1 cellular context compared by ENCODE assay signal in the genomic region with DNA sequence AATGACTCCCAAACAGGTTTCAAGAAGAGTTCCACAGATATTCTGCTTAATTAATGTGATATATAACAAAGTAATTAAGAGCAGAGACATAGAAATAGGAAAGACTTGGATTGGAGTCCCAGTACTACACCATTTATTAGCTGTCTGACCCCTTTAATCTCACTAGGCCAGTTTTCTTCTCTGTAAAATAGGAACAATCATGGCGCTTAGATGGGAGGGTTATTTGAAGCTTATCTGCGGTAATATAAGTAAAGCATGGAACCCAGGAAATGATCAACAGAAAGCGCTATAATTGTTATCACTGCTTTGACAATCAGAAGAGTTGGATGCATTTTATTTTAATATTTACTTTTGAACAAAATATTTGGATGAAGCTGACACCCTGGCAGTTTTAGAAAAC.
TF ChIP-seq lines count a peak whose summit lies in the region.

No MANE protein-coding gene starts in this region.

TF ChIP-seq in GM23338, 12 proteins besides CTCF, POLR2A, EP300 and RAD21 (continued from another document):
- TF ChIP-seq, protein P1, sequence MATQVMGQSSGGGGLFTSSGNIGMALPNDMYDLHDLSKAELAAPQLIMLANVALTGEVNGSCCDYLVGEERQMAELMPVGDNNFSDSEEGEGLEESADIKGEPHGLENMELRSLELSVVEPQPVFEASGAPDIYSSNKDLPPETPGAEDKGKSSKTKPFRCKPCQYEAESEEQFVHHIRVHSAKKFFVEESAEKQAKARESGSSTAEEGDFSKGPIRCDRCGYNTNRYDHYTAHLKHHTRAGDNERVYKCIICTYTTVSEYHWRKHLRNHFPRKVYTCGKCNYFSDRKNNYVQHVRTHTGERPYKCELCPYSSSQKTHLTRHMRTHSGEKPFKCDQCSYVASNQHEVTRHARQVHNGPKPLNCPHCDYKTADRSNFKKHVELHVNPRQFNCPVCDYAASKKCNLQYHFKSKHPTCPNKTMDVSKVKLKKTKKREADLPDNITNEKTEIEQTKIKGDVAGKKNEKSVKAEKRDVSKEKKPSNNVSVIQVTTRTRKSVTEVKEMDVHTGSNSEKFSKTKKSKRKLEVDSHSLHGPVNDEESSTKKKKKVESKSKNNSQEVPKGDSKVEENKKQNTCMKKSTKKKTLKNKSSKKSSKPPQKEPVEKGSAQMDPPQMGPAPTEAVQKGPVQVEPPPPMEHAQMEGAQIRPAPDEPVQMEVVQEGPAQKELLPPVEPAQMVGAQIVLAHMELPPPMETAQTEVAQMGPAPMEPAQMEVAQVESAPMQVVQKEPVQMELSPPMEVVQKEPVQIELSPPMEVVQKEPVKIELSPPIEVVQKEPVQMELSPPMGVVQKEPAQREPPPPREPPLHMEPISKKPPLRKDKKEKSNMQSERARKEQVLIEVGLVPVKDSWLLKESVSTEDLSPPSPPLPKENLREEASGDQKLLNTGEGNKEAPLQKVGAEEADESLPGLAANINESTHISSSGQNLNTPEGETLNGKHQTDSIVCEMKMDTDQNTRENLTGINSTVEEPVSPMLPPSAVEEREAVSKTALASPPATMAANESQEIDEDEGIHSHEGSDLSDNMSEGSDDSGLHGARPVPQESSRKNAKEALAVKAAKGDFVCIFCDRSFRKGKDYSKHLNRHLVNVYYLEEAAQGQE (IDR thresholded peaks at IDR 0.05; ENCODE audit: unreplicated experiment): no peak
- TF ChIP-seq EZH2 (IDR thresholded peaks at IDR 0.05; ENCODE audit: low read depth, unreplicated experiment): no peak
- TF ChIP-seq, protein P2, sequence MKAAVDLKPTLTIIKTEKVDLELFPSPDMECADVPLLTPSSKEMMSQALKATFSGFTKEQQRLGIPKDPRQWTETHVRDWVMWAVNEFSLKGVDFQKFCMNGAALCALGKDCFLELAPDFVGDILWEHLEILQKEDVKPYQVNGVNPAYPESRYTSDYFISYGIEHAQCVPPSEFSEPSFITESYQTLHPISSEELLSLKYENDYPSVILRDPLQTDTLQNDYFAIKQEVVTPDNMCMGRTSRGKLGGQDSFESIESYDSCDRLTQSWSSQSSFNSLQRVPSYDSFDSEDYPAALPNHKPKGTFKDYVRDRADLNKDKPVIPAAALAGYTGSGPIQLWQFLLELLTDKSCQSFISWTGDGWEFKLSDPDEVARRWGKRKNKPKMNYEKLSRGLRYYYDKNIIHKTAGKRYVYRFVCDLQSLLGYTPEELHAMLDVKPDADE (IDR thresholded peaks at IDR 0.05): no peak
- no peak for TF ChIP-seq POLR2AphosphoS5 (IDR thresholded peaks at IDR 0.05; ENCODE audit: low read depth)
- TF ChIP-seq, protein P3, sequence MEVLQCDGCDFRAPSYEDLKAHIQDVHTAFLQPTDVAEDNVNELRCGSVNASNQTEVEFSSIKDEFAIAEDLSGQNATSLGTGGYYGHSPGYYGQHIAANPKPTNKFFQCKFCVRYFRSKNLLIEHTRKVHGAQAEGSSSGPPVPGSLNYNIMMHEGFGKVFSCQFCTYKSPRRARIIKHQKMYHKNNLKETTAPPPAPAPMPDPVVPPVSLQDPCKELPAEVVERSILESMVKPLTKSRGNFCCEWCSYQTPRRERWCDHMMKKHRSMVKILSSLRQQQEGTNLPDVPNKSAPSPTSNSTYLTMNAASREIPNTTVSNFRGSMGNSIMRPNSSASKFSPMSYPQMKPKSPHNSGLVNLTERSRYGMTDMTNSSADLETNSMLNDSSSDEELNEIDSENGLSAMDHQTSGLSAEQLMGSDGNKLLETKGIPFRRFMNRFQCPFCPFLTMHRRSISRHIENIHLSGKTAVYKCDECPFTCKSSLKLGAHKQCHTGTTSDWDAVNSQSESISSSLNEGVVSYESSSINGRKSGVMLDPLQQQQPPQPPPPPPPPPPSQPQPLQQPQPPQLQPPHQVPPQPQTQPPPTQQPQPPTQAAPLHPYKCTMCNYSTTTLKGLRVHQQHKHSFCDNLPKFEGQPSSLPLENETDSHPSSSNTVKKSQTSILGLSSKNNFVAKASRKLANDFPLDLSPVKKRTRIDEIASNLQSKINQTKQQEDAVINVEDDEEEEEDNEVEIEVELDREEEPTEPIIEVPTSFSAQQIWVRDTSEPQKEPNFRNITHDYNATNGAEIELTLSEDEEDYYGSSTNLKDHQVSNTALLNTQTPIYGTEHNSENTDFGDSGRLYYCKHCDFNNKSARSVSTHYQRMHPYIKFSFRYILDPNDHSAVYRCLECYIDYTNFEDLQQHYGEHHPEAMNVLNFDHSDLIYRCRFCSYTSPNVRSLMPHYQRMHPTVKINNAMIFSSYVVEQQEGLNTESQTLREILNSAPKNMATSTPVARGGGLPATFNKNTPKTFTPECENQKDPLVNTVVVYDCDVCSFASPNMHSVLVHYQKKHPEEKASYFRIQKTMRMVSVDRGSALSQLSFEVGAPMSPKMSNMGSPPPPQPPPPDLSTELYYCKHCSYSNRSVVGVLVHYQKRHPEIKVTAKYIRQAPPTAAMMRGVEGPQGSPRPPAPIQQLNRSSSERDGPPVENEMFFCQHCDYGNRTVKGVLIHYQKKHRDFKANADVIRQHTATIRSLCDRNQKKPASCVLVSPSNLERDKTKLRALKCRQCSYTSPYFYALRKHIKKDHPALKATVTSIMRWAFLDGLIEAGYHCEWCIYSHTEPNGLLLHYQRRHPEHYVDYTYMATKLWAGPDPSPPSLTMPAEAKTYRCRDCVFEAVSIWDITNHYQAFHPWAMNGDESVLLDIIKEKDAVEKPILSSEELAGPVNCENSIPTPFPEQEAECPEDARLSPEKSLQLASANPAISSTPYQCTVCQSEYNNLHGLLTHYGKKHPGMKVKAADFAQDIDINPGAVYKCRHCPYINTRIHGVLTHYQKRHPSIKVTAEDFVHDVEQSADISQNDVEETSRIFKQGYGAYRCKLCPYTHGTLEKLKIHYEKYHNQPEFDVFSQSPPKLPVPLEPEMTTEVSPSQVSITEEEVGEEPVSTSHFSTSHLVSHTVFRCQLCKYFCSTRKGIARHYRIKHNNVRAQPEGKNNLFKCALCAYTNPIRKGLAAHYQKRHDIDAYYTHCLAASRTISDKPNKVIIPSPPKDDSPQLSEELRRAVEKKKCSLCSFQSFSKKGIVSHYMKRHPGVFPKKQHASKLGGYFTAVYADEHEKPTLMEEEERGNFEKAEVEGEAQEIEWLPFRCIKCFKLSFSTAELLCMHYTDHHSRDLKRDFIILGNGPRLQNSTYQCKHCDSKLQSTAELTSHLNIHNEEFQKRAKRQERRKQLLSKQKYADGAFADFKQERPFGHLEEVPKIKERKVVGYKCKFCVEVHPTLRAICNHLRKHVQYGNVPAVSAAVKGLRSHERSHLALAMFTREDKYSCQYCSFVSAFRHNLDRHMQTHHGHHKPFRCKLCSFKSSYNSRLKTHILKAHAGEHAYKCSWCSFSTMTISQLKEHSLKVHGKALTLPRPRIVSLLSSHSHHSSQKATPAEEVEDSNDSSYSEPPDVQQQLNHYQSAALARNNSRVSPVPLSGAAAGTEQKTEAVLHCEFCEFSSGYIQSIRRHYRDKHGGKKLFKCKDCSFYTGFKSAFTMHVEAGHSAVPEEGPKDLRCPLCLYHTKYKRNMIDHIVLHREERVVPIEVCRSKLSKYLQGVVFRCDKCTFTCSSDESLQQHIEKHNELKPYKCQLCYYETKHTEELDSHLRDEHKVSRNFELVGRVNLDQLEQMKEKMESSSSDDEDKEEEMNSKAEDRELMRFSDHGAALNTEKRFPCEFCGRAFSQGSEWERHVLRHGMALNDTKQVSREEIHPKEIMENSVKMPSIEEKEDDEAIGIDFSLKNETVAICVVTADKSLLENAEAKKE (CRISPR knock-in tag; IDR thresholded peaks at IDR 0.05): no peak
- TF ChIP-seq ZNF114 (CRISPR knock-in tag; IDR thresholded peaks at IDR 0.05): no peak
- TF ChIP-seq NANOG (IDR thresholded peaks at IDR 0.05; ENCODE audit: borderline replicate concordance): no peak
- TF ChIP-seq EZH2phosphoT487 (IDR thresholded peaks at IDR 0.05; ENCODE audit: unreplicated experiment): no peak
TF ChIP-seq in GM23338: peak in this region for 0.
